In genomic region chr17:66302761-66303626, GRCh38 we compare ENCODE assay signal across 1 cellular context.
TF ChIP-seq lines count a peak whose summit lies in the region.

No MANE protein-coding gene starts in this region.

TF ChIP-seq in K562, 482 proteins besides CTCF, POLR2A, EP300 and RAD21 (continued from another document):
- TF ChIP-seq, protein P1, sequence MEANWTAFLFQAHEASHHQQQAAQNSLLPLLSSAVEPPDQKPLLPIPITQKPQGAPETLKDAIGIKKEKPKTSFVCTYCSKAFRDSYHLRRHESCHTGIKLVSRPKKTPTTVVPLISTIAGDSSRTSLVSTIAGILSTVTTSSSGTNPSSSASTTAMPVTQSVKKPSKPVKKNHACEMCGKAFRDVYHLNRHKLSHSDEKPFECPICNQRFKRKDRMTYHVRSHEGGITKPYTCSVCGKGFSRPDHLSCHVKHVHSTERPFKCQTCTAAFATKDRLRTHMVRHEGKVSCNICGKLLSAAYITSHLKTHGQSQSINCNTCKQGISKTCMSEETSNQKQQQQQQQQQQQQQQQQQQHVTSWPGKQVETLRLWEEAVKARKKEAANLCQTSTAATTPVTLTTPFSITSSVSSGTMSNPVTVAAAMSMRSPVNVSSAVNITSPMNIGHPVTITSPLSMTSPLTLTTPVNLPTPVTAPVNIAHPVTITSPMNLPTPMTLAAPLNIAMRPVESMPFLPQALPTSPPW (CRISPR knock-in tag; IDR thresholded peaks at IDR 0.05) = peak; percentile 45; the same call in 1 of the 2 replicates
- TF ChIP-seq POLR2AphosphoS2 (IDR thresholded peaks at IDR 0.05; ENCODE audit: low read length) (no peak), ZC3H11A (IDR thresholded peaks at IDR 0.05; ENCODE audit: low read depth, low read length) (no peak), CCNT2 (IDR thresholded peaks at IDR 0.05; ENCODE audit: borderline replicate concordance, extremely low read depth, insufficient read length, low read depth, low read length) (peak; percentile 38), ZNF263 (CRISPR knock-in tag; IDR thresholded peaks at IDR 0.05; ENCODE audit: borderline replicate concordance) (no peak), E2F3 (CRISPR knock-in tag; IDR thresholded peaks at IDR 0.05) (no peak)
